ENCODE assay signal across 9 cellular contexts in the genomic region with DNA sequence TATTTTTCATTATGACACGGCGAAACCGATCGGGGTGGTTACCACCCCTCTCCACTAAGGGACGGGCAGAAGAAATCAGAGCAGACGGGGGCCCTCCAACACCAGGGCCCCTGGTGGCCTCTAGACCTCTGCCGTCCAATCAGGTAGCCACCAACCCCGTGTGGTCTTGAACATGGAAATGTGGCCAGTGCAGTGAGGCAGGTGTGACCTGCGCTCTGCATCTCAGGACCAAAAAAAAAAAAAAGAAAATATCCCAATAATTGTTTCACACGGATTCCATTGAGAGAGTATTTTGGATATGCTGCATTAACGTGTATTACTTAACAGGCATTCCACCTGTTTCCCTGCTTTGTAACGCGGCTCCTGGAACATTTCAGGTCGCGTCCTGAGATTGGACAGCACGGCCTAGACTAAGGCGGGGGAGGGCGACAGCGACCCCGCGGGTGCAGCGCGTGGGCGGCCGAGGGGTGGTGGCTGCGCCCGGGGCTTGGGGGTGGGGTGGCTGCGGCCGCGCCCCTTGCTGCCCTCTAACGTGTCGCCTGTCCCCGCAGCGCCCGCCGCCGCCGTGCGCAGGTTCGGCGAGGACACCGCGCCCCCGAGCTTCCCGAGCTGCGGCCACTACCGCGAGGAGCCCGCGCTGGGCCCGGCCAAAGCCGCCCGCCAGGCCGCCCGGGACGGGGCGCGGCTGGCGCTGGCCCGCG. TPM values are rescaled to one million over a fixed set of nuclear protein-coding genes. Genes with fewer than 3 reads are reported as not detected.
DNase-seq lines count a peak whose midpoint lies in the region; ATAC-seq lines count a peak whose summit lies in the region.
"Had no signal": no experiment of that assay in that cellular context is flagged by ENCODE, and none has a peak within 500 bp of the region (broad histone marks: within the 10 kb centered on the region; RNA-seq: fewer than 3 reads in every experiment).

No MANE protein-coding gene starts in this region.

- ATAC-seq in HG02763 (IDR thresholded peaks at IDR 0.05; ENCODE audit: unreplicated experiment) = no peak
- ATAC-seq in HG03378 (IDR thresholded peaks at IDR 0.05; ENCODE audit: unreplicated experiment) = no peak
- no peak for ATAC-seq in HG03571 (IDR thresholded peaks at IDR 0.05; ENCODE audit: unreplicated experiment)

- H3K9me3 ChIP-seq in HUES64 (ENCODE audit: insufficient read depth, low read depth, low read length) = no peaks in the 10 kb centered on the region
- no peaks in the 10 kb centered on the region for H3K9me3 ChIP-seq in ectodermal cell (ENCODE audit: control insufficient read depth, low read length)
- H3K9me3 ChIP-seq in mucosa of stomach (ENCODE audit: control insufficient read depth, low read length) = no peaks in the 10 kb centered on the region
- H3K9me3 ChIP-seq: ovary had no signal

- DNase-seq in AG08396 (ENCODE audit: low spot score) (peak; percentile 33), H4 (ENCODE audit: low spot score) (no peak)

- H3K9ac ChIP-seq in HUES64 (ENCODE audit: low read depth, low read length) (peak overlapping the region; percentile 49; the same call in 1 of the 2 replicates), mucosa of stomach (ENCODE audit: low read length) (peak overlapping the region; percentile 5)

- peaks cover 46% of the 10 kb centered on the region for H3K4me1 ChIP-seq in HUES64 (ENCODE audit: insufficient read depth, low read length)
- peaks cover 36% of the 10 kb centered on the region for H3K4me1 ChIP-seq in ectodermal cell (ENCODE audit: control insufficient read depth, insufficient read depth, low read length)
- peaks cover 12% of the 10 kb centered on the region for H3K4me1 ChIP-seq in mucosa of stomach (ENCODE audit: control insufficient read depth, insufficient read depth, low read length)

- H3K27ac ChIP-seq in HUES64 (ENCODE audit: low read depth, low read length) (no peak overlapping the region), ectodermal cell (ENCODE audit: insufficient read depth, low read depth, low read length, poor library complexity, severe bottlenecking) (no peak overlapping the region)
- H3K27ac ChIP-seq: ovary had no signal

- H3K27me3 ChIP-seq in HUES64 (ENCODE audit: insufficient read depth, low read length) (peaks cover 33% of the 10 kb centered on the region), ectodermal cell (ENCODE audit: control insufficient read depth, insufficient read depth, low read length, poor library complexity, severe bottlenecking) (peaks cover 19% of the 10 kb centered on the region), mucosa of stomach (ENCODE audit: control insufficient read depth, insufficient read depth, low read length) (peaks cover 21% of the 10 kb centered on the region)
- H3K27me3 ChIP-seq: ovary had no signal

- 4% methylated on average over 58 of the region's 61 CpGs for WGBS in HUES64
- WGBS in ectodermal cell, 2 experiments = 7 to 8% methylated on average over 60 to 61 of the region's 61 CpGs

- H3K4me3 ChIP-seq in HUES64 (ENCODE audit: low read length) (peak overlapping the region; percentile 43), ectodermal cell (ENCODE audit: insufficient read depth, low read depth, low read length) (peak overlapping the region; percentile 25), mucosa of stomach (ENCODE audit: low read length) (no peak overlapping the region)

- H3K36me3 ChIP-seq in HUES64 (ENCODE audit: insufficient read depth, low read length) = no peaks in the 10 kb centered on the region
- H3K36me3 ChIP-seq in ectodermal cell (ENCODE audit: control insufficient read depth, insufficient read depth, low read length) = no peaks in the 10 kb centered on the region
- H3K36me3 ChIP-seq in mucosa of stomach (ENCODE audit: control insufficient read depth, insufficient read depth, low read length) = no peaks in the 10 kb centered on the region
- H3K36me3 ChIP-seq: ovary had no signal

RNA-seq across cellular contexts. Expression of a gene that starts 48.3 kb away (rescaled TPM):
- polyA plus RNA-seq in HUES64 (2013, experiment 1 of 2) = 0.10 TPM
- not detected for polyA plus RNA-seq in HUES64 (2013, experiment 2 of 2)
- polyA plus RNA-seq in ectodermal cell (2013, experiment 1 of 4) = 0.87 TPM
- polyA plus RNA-seq in ectodermal cell (2013, experiment 2 of 4) = 0.78 TPM
- polyA plus RNA-seq in ectodermal cell (2013, experiment 3 of 4) = 0.32 TPM
- 0.36 TPM for polyA plus RNA-seq in ectodermal cell (2013, experiment 4 of 4)
- 1.6 and 2.3 TPM in 2 replicates for total RNA-seq in H4 (2014; rRNA removed; shearing (Covaris generic))
